Comparison of ENCODE assay signal across 26 cellular contexts in genomic region chr4:107292979-107293378, GRCh38.
DNase-seq lines count a peak whose midpoint lies in the region; ATAC-seq, FAIRE-seq and TF ChIP-seq lines count a peak whose summit lies in the region.
"Had no signal": no experiment of that assay in that cellular context is flagged by ENCODE, and none has a peak within 500 bp of the region (broad histone marks: within the 10 kb centered on the region; RNA-seq: fewer than 3 reads in every experiment).

No MANE protein-coding gene starts in this region.

- H3K9ac ChIP-seq in mammary epithelial cell (ENCODE audit: insufficient read depth, low read length) (no peak overlapping the region), K562 (ENCODE audit: insufficient read depth in 1 of 2, low read depth in 2 of 2, low read length in 2 of 2) (no peak overlapping the region), keratinocyte (ENCODE audit: control insufficient read depth, extremely low read depth, insufficient read depth, low read length) (no peak overlapping the region)
- H3K9ac ChIP-seq: BLaER1, KMS-11 had no signal

- TF ChIP-seq CTCF in mammary epithelial cell (conservative IDR thresholded peaks at IDR 0.05 in 1 of 2, IDR thresholded peaks at IDR 0.05 in 1 of 2; ENCODE audit: extremely low read depth in 1 of 2, insufficient read depth in 1 of 2, low read depth in 1 of 2, low read length in 2 of 2) (no peak), breast epithelium (IDR thresholded peaks at IDR 0.05) (no peak), K562 (IDR thresholded peaks at IDR 0.05 in 2 of 3, conservative IDR thresholded peaks at IDR 0.05 in 1 of 3; ENCODE audit: insufficient read depth in 2 of 3, low read depth in 1 of 3, low read length in 3 of 3) (no peak), keratinocyte (optimal IDR thresholded peaks at IDR 0.05 in 1 of 3, IDR thresholded peaks at IDR 0.05 in 1 of 3, conservative IDR thresholded peaks at IDR 0.05 in 1 of 3; ENCODE audit: extremely low read depth in 1 of 3, insufficient read depth in 2 of 3, low read length in 3 of 3) (no peak)

- H2AFZ ChIP-seq in mammary epithelial cell (ENCODE audit: low read depth, low read length) = no peak overlapping the region
- H2AFZ ChIP-seq in K562 (ENCODE audit: low read depth, low read length) = no peak overlapping the region
- no peak overlapping the region for H2AFZ ChIP-seq in keratinocyte (ENCODE audit: control insufficient read depth, low read length)
- H2AFZ ChIP-seq: GM23338 had no signal

- BruUV-seq in mammary epithelial cell (replicated peaks; lab: Mats Ljungman, UMichigan) (no TSS peak), K562 (replicated peaks; lab: Mats Ljungman, UMichigan) (no TSS peak)

- CTCF ChIA-PET in mammary epithelial cell (lab: Charles Lee; ENCODE audit: low non-redundant PET) = no interaction called here
- CTCF ChIA-PET in K562 (lab: Yijun Ruan, JAX; ENCODE audit: low intra/inter-chr PET ratio) = no interaction called here

- no peaks in the 10 kb centered on the region for H3K79me2 ChIP-seq in mammary epithelial cell (ENCODE audit: insufficient read depth, low read length)
- no peaks in the 10 kb centered on the region for H3K79me2 ChIP-seq in K562 (ENCODE audit: control insufficient read depth, insufficient read depth, low read length)
- no peaks in the 10 kb centered on the region for H3K79me2 ChIP-seq in keratinocyte (ENCODE audit: control insufficient read depth, insufficient read depth, low read length)

- TF ChIP-seq POLR2A in breast epithelium (IDR thresholded peaks at IDR 0.05) (no peak), K562 (conservative IDR thresholded peaks at IDR 0.05) (no peak)

- peaks cover 5% of the 10 kb centered on the region for H3K4me1 ChIP-seq in mammary epithelial cell (ENCODE audit: insufficient read depth, low read length)
- no peaks in the 10 kb centered on the region for H3K4me1 ChIP-seq in breast epithelium
- no peaks in the 10 kb centered on the region for H3K4me1 ChIP-seq in K562 (replicated peaks in 1 of 2; ENCODE audit: control insufficient read depth in 2 of 2, insufficient read depth in 2 of 2, low read length in 2 of 2)
- H3K4me1 ChIP-seq in keratinocyte (ENCODE audit: control insufficient read depth, extremely low read depth, insufficient read depth, low read length) = peaks cover 8% of the 10 kb centered on the region
- H3K4me1 ChIP-seq: BLaER1 had no signal

- H3K4me2 ChIP-seq in mammary epithelial cell (ENCODE audit: insufficient read depth, low read depth, low read length) (no peak overlapping the region), K562 (ENCODE audit: insufficient read depth, low read length) (no peak overlapping the region), keratinocyte (ENCODE audit: control insufficient read depth, extremely low read depth, insufficient read depth, low read depth, low read length) (no peak overlapping the region)
- H3K4me2 ChIP-seq: BLaER1, GM23338, KMS-11 had no signal

- H4K20me1 ChIP-seq in mammary epithelial cell (ENCODE audit: insufficient read depth, low read length) (no peaks in the 10 kb centered on the region), K562 (replicated peaks; ENCODE audit: control insufficient read depth, insufficient read depth, low read length) (no peaks in the 10 kb centered on the region), keratinocyte (ENCODE audit: control insufficient read depth, extremely low read depth, insufficient read depth, low read length) (no peaks in the 10 kb centered on the region)
- H4K20me1 ChIP-seq: BLaER1 had no signal

- no peak overlapping the region for H3K4me3 ChIP-seq in mammary epithelial cell (replicated peaks in 1 of 3; ENCODE audit: insufficient read depth in 1 of 3, low read depth in 2 of 3, low read length in 3 of 3)
- H3K4me3 ChIP-seq in breast epithelium = no peak overlapping the region
- H3K4me3 ChIP-seq in K562 = no peak overlapping the region
- no peak overlapping the region for H3K4me3 ChIP-seq in keratinocyte (ENCODE audit: control insufficient read depth in 2 of 3, extremely low read depth in 1 of 3, insufficient read depth in 2 of 3, low read depth in 1 of 3, low read length in 3 of 3)
- H3K4me3 ChIP-seq: BLaER1, GM23338 had no signal

- DNase-seq in mammary epithelial cell = peak; percentile 71
- DNase-seq in breast epithelium (ENCODE audit: low spot score in 2 of 2) = no peak
- no peak for DNase-seq in K562 (ENCODE audit: extremely low read depth in 1 of 4, low spot score in 3 of 4)
- no peak for DNase-seq in keratinocyte (ENCODE audit: low read depth, low spot score)
- DNase-seq in activated effector memory CD4-positive, alpha-beta T cell treated with Interleukin-2 at 50 U/mL for 16 hours = no peak
- DNase-seq: CD4-positive, CD25-positive, alpha-beta regulatory T cell; DMS153; DND-41; H9; HFFc6; IMR-90; NCI-H1092; NCI-H1417 treated with DMSO at 0.1 percent for 48 hours; NCI-H1694 treated with DMSO at 0.1 percent for 48 hours; NCI-H2171 treated with DMSO at 0.1 percent for 48 hours; NCI-H446; NCI-H526 treated with DMSO at 0.1 percent for 48 hours; PC-3; SHP77; T-helper 1 cell had no signal

- POLR2A ChIA-PET in K562 (lab: Yijun Ruan, JAX) = no interaction called here

- TF ChIP-seq RAD21 in K562 (CRISPR knock-in tag; conservative IDR thresholded peaks at IDR 0.05 in 1 of 2, IDR thresholded peaks at IDR 0.05 in 1 of 2) = no peak

- FAIRE-seq in K562 (lab: Jason Lieb, UNC) (no peak), keratinocyte (lab: Jason Lieb, UNC) (peak; percentile 96)
- FAIRE-seq: A204.1 had no signal

- dilution Hi-C loops in mammary epithelial cell (cut with HindIII; ENCODE audit: low sequenced_read_pairs) = no loop called here
- dilution Hi-C loops in keratinocyte (cut with MboI; ENCODE audit: extremely low pct_ligation_motif_present, low sequenced_read_pairs) = no loop called here

- no peaks in the 10 kb centered on the region for H3K9me3 ChIP-seq in mammary epithelial cell (replicated peaks; ENCODE audit: insufficient read depth, low read length)
- peaks cover 0 to 13% of the 10 kb centered on the region in 2 donors for H3K9me3 ChIP-seq in breast epithelium
- H3K9me3 ChIP-seq in K562 (replicated peaks; ENCODE audit: control insufficient read depth, insufficient read depth, low read depth, low read length) = no peaks in the 10 kb centered on the region
- no peaks in the 10 kb centered on the region for H3K9me3 ChIP-seq in keratinocyte (ENCODE audit: control insufficient read depth, low read depth, low read length)

- 48% methylated on average over 3 of the region's 4 CpGs for whole genome bisulfite sequencing in mammary epithelial cell (ENCODE audit: low coverage, missing lambda C conversion rate)
- 2% methylated on average over 4 of the region's 4 CpGs for WGBS in K562 (ENCODE audit: insufficient coverage, low coverage, missing lambda C conversion rate)

- H3K9me1 ChIP-seq in K562 (ENCODE audit: control insufficient read depth, insufficient read depth, low read length) (no peaks in the 10 kb centered on the region), keratinocyte (ENCODE audit: control insufficient read depth, extremely low read depth, insufficient read depth, low read length) (no peaks in the 10 kb centered on the region)

- H3K27me3 ChIP-seq in mammary epithelial cell (ENCODE audit: insufficient read depth, low read length) (no peaks in the 10 kb centered on the region), breast epithelium (no peaks in the 10 kb centered on the region), K562 (ENCODE audit: control insufficient read depth in 2 of 2, insufficient read depth in 2 of 2, low read length in 2 of 2) (no peaks in the 10 kb centered on the region), keratinocyte (ENCODE audit: control insufficient read depth, extremely low read depth, insufficient read depth, low read length) (no peaks in the 10 kb centered on the region)
- H3K27me3 ChIP-seq: BLaER1 had no signal

- no peak for TF ChIP-seq EP300 in K562 (IDR thresholded peaks at IDR 0.05; ENCODE audit: low read length)

- intact Hi-C loops in mammary epithelial cell (cut with micrococcal nuclease) (no loop called here), breast epithelium (cut with DNase I; ENCODE audit: low total_unique reads) (loop anchor here (5.0 kb wide), 1 partner anchor 426 kb away; no protein-coding TSS in a partner anchor), K562 (cut with micrococcal nuclease) (no loop called here)

- ATAC-seq in K562 = no peak
- no peak for ATAC-seq in GM21390 (IDR thresholded peaks at IDR 0.05; ENCODE audit: unreplicated experiment)
- no peak for ATAC-seq in GM18519 (IDR thresholded peaks at IDR 0.05; ENCODE audit: low FRiP score, unreplicated experiment)
- ATAC-seq: GM23338, PC-3 had no signal

- H3K36me3 ChIP-seq in mammary epithelial cell (ENCODE audit: insufficient read depth, low read length) (no peaks in the 10 kb centered on the region), breast epithelium (no peaks in the 10 kb centered on the region), K562 (ENCODE audit: control insufficient read depth, insufficient read depth, low read length) (no peaks in the 10 kb centered on the region), keratinocyte (ENCODE audit: control insufficient read depth in 2 of 2, extremely low read depth in 1 of 2, insufficient read depth in 2 of 2, low read length in 2 of 2) (no peaks in the 10 kb centered on the region)
- H3K36me3 ChIP-seq: BLaER1 had no signal

- no peak overlapping the region for H3K27ac ChIP-seq in mammary epithelial cell (ENCODE audit: insufficient read depth, low read depth, low read length)
- H3K27ac ChIP-seq in breast epithelium = no peak overlapping the region
- no peak overlapping the region for H3K27ac ChIP-seq in K562 (ENCODE audit: extremely low read depth, low read depth, low read length)
- no peak overlapping the region for H3K27ac ChIP-seq in keratinocyte (ENCODE audit: control insufficient read depth, insufficient read depth, low read length)
- H3K27ac ChIP-seq: BLaER1, KMS-11 had no signal

- in situ Hi-C loops in mammary epithelial cell (cut with MboI; ENCODE audit: low sequenced_read_pairs in 2 of 2) = no loop called here
- in situ Hi-C loops in K562 (cut with MboI) = no loop called here

TF ChIP-seq in K562, 482 proteins besides CTCF, POLR2A, EP300 and RAD21:
- no peak for TF ChIP-seq SREBF2 (CRISPR knock-in tag; IDR thresholded peaks at IDR 0.05)
- TF ChIP-seq NFIC (IDR thresholded peaks at IDR 0.05) = peak; percentile 32; the same call in 1 of the 2 replicates
TF ChIP-seq in K562: peak in this region for 1.
